In the genomic region with DNA sequence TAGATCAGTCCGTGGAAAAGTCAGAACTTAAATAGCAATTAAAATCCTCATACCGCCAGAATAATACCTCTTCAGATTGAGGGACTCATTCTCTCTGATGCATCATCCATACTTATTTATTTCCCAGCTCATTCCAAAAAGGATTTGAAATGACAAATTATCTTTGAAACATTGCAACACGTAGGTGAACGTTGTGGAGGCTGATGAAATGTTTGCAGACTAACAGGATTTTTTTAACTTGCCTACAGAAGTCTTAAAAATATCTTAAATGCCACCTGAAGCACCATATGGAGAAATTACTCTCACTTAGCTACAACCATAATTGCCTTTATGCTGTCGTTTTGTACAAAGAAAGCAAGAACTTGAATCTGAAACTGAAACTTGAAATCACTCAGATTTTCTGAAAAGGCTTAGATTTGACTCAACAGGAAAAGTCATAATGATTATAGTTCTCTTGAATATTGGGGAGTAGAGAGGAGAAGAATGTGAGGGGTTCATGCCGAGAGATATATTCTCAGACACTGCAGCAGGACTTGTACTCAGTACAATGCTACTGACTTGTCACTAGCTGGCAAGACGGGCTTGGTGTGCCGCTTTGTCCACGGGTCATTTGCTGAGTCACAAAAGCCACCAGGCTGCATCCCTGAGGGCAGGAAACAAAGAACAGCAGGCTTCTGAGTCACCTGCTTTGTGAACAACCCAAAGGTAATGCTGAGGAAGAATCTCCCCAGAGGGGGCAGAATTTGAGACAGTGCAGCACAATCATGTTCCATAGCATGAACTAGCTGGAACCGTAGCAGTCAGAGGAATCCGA, we compare ENCODE assay signal across 1 cellular context.
TF ChIP-seq lines count a peak whose summit lies in the region.

No MANE protein-coding gene starts in this region.

TF ChIP-seq in K562, 482 proteins besides CTCF, POLR2A, EP300 and RAD21 (continued from another document):
- TF ChIP-seq, protein P1, sequence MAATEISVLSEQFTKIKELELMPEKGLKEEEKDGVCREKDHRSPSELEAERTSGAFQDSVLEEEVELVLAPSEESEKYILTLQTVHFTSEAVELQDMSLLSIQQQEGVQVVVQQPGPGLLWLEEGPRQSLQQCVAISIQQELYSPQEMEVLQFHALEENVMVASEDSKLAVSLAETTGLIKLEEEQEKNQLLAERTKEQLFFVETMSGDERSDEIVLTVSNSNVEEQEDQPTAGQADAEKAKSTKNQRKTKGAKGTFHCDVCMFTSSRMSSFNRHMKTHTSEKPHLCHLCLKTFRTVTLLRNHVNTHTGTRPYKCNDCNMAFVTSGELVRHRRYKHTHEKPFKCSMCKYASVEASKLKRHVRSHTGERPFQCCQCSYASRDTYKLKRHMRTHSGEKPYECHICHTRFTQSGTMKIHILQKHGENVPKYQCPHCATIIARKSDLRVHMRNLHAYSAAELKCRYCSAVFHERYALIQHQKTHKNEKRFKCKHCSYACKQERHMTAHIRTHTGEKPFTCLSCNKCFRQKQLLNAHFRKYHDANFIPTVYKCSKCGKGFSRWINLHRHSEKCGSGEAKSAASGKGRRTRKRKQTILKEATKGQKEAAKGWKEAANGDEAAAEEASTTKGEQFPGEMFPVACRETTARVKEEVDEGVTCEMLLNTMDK (IDR thresholded peaks at IDR 0.05; ENCODE audit: borderline replicate concordance, insufficient read depth, low read depth, low read length, poor library complexity, severe bottlenecking), result peak; percentile 13
